Comparison of ENCODE assay signal across 1 cellular context in the genomic region with DNA sequence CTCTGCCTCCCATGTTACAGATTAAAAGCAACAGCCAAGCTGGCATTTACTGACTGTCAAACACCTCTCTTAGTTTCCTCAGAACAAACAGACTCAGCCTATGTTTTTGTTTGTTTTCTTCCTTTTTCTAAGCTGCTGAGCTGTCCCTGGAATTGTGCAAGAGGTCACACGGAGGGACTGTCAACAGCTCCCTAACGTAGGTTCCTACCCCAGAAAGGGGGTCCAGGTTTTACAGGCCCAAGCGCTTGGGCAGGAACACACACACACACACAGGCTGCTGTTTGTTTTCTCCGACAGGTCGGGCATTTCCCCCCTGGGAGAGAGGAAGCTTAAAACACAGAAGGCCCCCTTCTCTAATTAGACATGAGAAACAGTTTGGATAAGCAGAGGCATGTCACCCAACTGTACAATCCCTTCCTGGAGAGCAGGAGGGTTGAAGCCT.
TF ChIP-seq lines count a peak whose summit lies in the region.

No MANE protein-coding gene starts in this region.

TF ChIP-seq in HepG2, 621 proteins besides CTCF, POLR2A, EP300 and RAD21 (continued from another document and continues in another):
- TF ChIP-seq FOXO4 (CRISPR knock-in tag; conservative IDR thresholded peaks at IDR 0.05) (no peak), PHF8 (CRISPR knock-in tag; IDR thresholded peaks at IDR 0.05) (peak; percentile 52), MEIS1 (CRISPR knock-in tag; IDR thresholded peaks at IDR 0.05; ENCODE audit: borderline replicate concordance) (peak; percentile 95; the same call in 1 of the 2 replicates), PAWR (CRISPR knock-in tag; IDR thresholded peaks at IDR 0.05; ENCODE audit: borderline replicate concordance) (no peak), YY1 (IDR thresholded peaks at IDR 0.05; ENCODE audit: insufficient read depth, insufficient replicate concordance, low read depth, low read length) (peak; percentile 55), YEATS2 (CRISPR knock-in tag; IDR thresholded peaks at IDR 0.05; ENCODE audit: borderline replicate concordance) (peak; percentile 66; the same call in 1 of the 2 replicates), ZNF501 (CRISPR knock-in tag; IDR thresholded peaks at IDR 0.05) (peak; percentile 45; the same call in 1 of the 2 replicates), PHB2 (IDR thresholded peaks at IDR 0.05; ENCODE audit: partially characterized antibody) (no peak), ZKSCAN8 (CRISPR knock-in tag; IDR thresholded peaks at IDR 0.05; ENCODE audit: borderline replicate concordance) (peak; percentile 93), TRIM24 (CRISPR knock-in tag; IDR thresholded peaks at IDR 0.05) (peak; percentile 92), MLX (CRISPR knock-in tag; IDR thresholded peaks at IDR 0.05) (peak; percentile 88), ZMAT3 (CRISPR knock-in tag; conservative IDR thresholded peaks at IDR 0.05) (peak; percentile 67; the same call in 1 of the 2 replicates), ZNF230 (CRISPR knock-in tag; IDR thresholded peaks at IDR 0.05) (no peak), ZNF3 (CRISPR knock-in tag; IDR thresholded peaks at IDR 0.05) (peak; percentile 58; the same call in 1 of the 2 replicates), ZMYM4 (CRISPR knock-in tag; IDR thresholded peaks at IDR 0.05) (peak; percentile 93), HNRNPLL (IDR thresholded peaks at IDR 0.05; ENCODE audit: low read depth, low read length, poor library complexity, severe bottlenecking) (no peak), XRCC5 (optimal IDR thresholded peaks at IDR 0.05; ENCODE audit: low read length) (peak; percentile 83), PATZ1 (CRISPR knock-in tag; IDR thresholded peaks at IDR 0.05) (peak; percentile 98), ZFP82 (CRISPR knock-in tag; IDR thresholded peaks at IDR 0.05; ENCODE audit: borderline replicate concordance) (no peak), ZNF543 (CRISPR knock-in tag; IDR thresholded peaks at IDR 0.05) (peak; percentile 39; the same call in 1 of the 2 replicates), SRSF1 (optimal IDR thresholded peaks at IDR 0.05; ENCODE audit: low read depth, low read length) (no peak), MYPOP (CRISPR knock-in tag; IDR thresholded peaks at IDR 0.05) (peak; percentile 90; the same call in 1 of the 2 replicates), HOXD1 (CRISPR knock-in tag; IDR thresholded peaks at IDR 0.05) (peak; percentile 89), ZBTB42 (CRISPR knock-in tag; IDR thresholded peaks at IDR 0.05) (no peak), SALL1 (CRISPR knock-in tag; IDR thresholded peaks at IDR 0.05) (peak; percentile 97), ZFP36L1 (CRISPR knock-in tag; IDR thresholded peaks at IDR 0.05) (peak; percentile 89), HNF4G (IDR thresholded peaks at IDR 0.05; ENCODE audit: borderline replicate concordance, low read depth, low read length) (peak; percentile 75; the same call in 1 of the 2 replicates), HNF4G (CRISPR knock-in tag; IDR thresholded peaks at IDR 0.05; ENCODE audit: borderline replicate concordance, low read depth) (peak; percentile 89; the same call in 1 of the 2 replicates), ATM (IDR thresholded peaks at IDR 0.05; ENCODE audit: borderline replicate concordance) (no peak), ZEB1 (IDR thresholded peaks at IDR 0.05; ENCODE audit: insufficient replicate concordance, low read depth) (peak; percentile 85), ZNF550 (CRISPR knock-in tag; IDR thresholded peaks at IDR 0.05; ENCODE audit: borderline replicate concordance) (no peak), BRCA1 (CRISPR knock-in tag; IDR thresholded peaks at IDR 0.05) (0 out of 2 replicates have a peak, but pooled peaks have one; percentile 35), RXRA (CRISPR knock-in tag; IDR thresholded peaks at IDR 0.05) (peak; percentile 98), HDAC6 (IDR thresholded peaks at IDR 0.05; ENCODE audit: low read depth, low read length) (no peak), DNMT3B (CRISPR knock-in tag; conservative IDR thresholded peaks at IDR 0.05) (0 out of 2 replicates have a peak, but pooled peaks have one; percentile 47), ZNF33B (CRISPR knock-in tag; IDR thresholded peaks at IDR 0.05) (no peak), ZNF567 (CRISPR knock-in tag; IDR thresholded peaks at IDR 0.05; ENCODE audit: borderline replicate concordance) (no peak), FOXK2 (IDR thresholded peaks at IDR 0.05) (peak; percentile 88), ZNF224 (CRISPR knock-in tag; IDR thresholded peaks at IDR 0.05) (0 out of 2 replicates have a peak, but pooled peaks have one; percentile 59), ZNF703 (CRISPR knock-in tag; IDR thresholded peaks at IDR 0.05; ENCODE audit: borderline replicate concordance) (peak; percentile 93), AKAP8 (CRISPR knock-in tag; IDR thresholded peaks at IDR 0.05) (no peak), POLR2AphosphoS5 (IDR thresholded peaks at IDR 0.05; ENCODE audit: low read depth, low read length) (no peak), NFATC3 (CRISPR knock-in tag; IDR thresholded peaks at IDR 0.05) (no peak)
- TF ChIP-seq, protein P1, sequence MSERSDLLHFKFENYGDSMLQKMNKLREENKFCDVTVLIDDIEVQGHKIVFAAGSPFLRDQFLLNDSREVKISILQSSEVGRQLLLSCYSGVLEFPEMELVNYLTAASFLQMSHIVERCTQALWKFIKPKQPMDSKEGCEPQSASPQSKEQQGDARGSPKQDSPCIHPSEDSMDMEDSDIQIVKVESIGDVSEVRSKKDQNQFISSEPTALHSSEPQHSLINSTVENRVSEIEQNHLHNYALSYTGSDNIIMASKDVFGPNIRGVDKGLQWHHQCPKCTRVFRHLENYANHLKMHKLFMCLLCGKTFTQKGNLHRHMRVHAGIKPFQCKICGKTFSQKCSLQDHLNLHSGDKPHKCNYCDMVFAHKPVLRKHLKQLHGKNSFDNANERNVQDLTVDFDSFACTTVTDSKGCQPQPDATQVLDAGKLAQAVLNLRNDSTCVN (CRISPR knock-in tag; IDR thresholded peaks at IDR 0.05; ENCODE audit: borderline replicate concordance): peak; percentile 89
- TF ChIP-seq, protein P2, sequence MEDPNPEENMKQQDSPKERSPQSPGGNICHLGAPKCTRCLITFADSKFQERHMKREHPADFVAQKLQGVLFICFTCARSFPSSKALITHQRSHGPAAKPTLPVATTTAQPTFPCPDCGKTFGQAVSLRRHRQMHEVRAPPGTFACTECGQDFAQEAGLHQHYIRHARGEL (CRISPR knock-in tag; IDR thresholded peaks at IDR 0.05): peak; percentile 66; the same call in 1 of the 2 replicates
- TF ChIP-seq, protein P3, sequence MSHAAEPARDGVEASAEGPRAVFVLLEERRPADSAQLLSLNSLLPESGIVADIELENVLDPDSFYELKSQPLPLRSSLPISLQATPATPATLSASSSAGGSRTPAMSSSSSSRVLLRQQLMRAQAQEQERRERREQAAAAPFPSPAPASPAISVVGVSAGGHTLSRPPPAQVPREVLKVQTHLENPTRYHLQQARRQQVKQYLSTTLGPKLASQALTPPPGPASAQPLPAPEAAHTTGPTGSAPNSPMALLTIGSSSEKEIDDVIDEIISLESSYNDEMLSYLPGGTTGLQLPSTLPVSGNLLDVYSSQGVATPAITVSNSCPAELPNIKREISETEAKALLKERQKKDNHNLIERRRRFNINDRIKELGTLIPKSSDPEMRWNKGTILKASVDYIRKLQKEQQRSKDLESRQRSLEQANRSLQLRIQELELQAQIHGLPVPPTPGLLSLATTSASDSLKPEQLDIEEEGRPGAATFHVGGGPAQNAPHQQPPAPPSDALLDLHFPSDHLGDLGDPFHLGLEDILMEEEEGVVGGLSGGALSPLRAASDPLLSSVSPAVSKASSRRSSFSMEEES (CRISPR knock-in tag; IDR thresholded peaks at IDR 0.05): peak; percentile 99
- TF ChIP-seq, protein P4, sequence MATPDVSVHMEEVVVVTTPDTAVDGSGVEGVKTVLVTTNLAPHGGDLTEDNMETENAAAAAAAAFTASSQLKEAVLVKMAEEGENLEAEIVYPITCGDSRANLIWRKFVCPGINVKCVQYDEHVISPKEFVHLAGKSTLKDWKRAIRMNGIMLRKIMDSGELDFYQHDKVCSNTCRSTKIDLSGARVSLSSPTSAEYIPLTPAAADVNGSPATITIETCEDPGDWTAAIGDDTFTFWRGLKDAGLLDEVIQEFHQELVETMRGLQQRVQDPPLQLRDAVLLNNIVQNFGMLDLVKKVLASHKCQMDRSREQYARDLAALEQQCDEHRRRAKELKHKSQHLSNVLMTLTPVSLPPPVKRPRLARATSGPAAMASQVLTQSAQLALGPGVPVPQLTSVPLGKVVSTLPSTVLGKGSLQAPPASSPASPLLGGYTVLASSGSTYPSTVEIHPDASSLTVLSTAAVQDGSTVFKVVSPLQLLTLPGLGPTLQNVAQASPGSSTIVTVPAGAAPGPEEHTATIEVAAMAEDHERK (CRISPR knock-in tag; IDR thresholded peaks at IDR 0.05; ENCODE audit: low read depth): 0 out of 2 replicates have a peak, but pooled peaks have one; percentile 44
- TF ChIP-seq, protein P5, sequence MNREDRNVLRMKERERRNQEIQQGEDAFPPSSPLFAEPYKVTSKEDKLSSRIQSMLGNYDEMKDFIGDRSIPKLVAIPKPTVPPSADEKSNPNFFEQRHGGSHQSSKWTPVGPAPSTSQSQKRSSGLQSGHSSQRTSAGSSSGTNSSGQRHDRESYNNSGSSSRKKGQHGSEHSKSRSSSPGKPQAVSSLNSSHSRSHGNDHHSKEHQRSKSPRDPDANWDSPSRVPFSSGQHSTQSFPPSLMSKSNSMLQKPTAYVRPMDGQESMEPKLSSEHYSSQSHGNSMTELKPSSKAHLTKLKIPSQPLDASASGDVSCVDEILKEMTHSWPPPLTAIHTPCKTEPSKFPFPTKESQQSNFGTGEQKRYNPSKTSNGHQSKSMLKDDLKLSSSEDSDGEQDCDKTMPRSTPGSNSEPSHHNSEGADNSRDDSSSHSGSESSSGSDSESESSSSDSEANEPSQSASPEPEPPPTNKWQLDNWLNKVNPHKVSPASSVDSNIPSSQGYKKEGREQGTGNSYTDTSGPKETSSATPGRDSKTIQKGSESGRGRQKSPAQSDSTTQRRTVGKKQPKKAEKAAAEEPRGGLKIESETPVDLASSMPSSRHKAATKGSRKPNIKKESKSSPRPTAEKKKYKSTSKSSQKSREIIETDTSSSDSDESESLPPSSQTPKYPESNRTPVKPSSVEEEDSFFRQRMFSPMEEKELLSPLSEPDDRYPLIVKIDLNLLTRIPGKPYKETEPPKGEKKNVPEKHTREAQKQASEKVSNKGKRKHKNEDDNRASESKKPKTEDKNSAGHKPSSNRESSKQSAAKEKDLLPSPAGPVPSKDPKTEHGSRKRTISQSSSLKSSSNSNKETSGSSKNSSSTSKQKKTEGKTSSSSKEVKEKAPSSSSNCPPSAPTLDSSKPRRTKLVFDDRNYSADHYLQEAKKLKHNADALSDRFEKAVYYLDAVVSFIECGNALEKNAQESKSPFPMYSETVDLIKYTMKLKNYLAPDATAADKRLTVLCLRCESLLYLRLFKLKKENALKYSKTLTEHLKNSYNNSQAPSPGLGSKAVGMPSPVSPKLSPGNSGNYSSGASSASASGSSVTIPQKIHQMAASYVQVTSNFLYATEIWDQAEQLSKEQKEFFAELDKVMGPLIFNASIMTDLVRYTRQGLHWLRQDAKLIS (CRISPR knock-in tag; IDR thresholded peaks at IDR 0.05): peak; percentile 82
- TF ChIP-seq, protein P6, sequence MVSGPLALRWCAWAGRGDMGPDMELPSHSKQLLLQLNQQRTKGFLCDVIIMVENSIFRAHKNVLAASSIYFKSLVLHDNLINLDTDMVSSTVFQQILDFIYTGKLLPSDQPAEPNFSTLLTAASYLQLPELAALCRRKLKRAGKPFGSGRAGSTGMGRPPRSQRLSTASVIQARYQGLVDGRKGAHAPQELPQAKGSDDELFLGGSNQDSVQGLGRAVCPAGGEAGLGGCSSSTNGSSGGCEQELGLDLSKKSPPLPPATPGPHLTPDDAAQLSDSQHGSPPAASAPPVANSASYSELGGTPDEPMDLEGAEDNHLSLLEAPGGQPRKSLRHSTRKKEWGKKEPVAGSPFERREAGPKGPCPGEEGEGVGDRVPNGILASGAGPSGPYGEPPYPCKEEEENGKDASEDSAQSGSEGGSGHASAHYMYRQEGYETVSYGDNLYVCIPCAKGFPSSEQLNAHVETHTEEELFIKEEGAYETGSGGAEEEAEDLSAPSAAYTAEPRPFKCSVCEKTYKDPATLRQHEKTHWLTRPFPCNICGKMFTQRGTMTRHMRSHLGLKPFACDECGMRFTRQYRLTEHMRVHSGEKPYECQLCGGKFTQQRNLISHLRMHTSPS (CRISPR knock-in tag; IDR thresholded peaks at IDR 0.05; ENCODE audit: low read depth): peak; percentile 47; the same call in 1 of the 2 replicates
